ENCODE assay signal across 20 cellular contexts in genomic region chr1:231723146-231723545, GRCh38.
A peak's percentile ranks its signal among the peaks of the same experiment; 100 is the strongest.
DNase-seq lines count a peak whose midpoint lies in the region; ATAC-seq, FAIRE-seq and TF ChIP-seq lines count a peak whose summit lies in the region.
"Had no signal": no experiment of that assay in that cellular context is flagged by ENCODE, and none has a peak within 500 bp of the region (broad histone marks: within the 10 kb centered on the region; RNA-seq: fewer than 3 reads in every experiment).

No MANE protein-coding gene starts in this region.

- H3K9ac ChIP-seq in endothelial cell of umbilical vein (replicated peaks; ENCODE audit: extremely low read depth, insufficient read depth, low read length), result no peak overlapping the region

- no peak overlapping the region for H2AFZ ChIP-seq in endothelial cell of umbilical vein (ENCODE audit: low read depth, low read length)

- no peaks in the 10 kb centered on the region for H3K9me3 ChIP-seq in endothelial cell of umbilical vein (replicated peaks; ENCODE audit: control insufficient read depth, insufficient read depth, low read length)
- H3K9me3 ChIP-seq: HAP-1 had no signal

- dilution Hi-C loops in endothelial cell of umbilical vein (cut with MboI; ENCODE audit: extremely low pct_ligation_motif_present, low sequenced_read_pairs), result no loop called here

- no peaks in the 10 kb centered on the region for H3K9me1 ChIP-seq in endothelial cell of umbilical vein (replicated peaks; ENCODE audit: control insufficient read depth, extremely low read depth, insufficient read depth, low read length)

- FAIRE-seq in endothelial cell of umbilical vein (lab: Jason Lieb, UNC), result no peak
- FAIRE-seq: D721Med, GM12891, GM18507, H54 had no signal

- no peaks in the 10 kb centered on the region for H3K27me3 Mint-ChIP-seq in neural crest cell (ENCODE audit: low read depth)
- H3K27me3 Mint-ChIP-seq: CD4-positive, alpha-beta T cell; CD8-positive, alpha-beta memory T cell had no signal

- CTCF ChIA-PET in endothelial cell of umbilical vein (lab: Charles Lee), result no interaction called here

- DNase-seq in dermis blood vessel endothelial cell (peak; percentile 84), endothelial cell of umbilical vein (ENCODE audit: low read depth, low spot score) (peak; percentile 49), neural crest cell (ENCODE audit: low read depth, low spot score) (no peak), DMS153 (lab: John Stamatoyannopoulos, UW) (no peak), OCI-M2 (lab: John Stamatoyannopoulos, UW; ENCODE audit: unreplicated experiment) (no peak)
- DNase-seq: CD4-positive, alpha-beta T cell; CD8-positive, alpha-beta memory T cell; DMS 273 treated with DMSO at 0.1 percent for 48 hours; DMS53; DMS79 treated with DMSO at 0.1 percent for 48 hours; GF-D8; GOT3; HFFc6 had no signal

- no TSS peak for BruUV-seq in endothelial cell of umbilical vein (replicated peaks; lab: Mats Ljungman, UMichigan)

- H3K27ac Mint-ChIP-seq in neural crest cell (ENCODE audit: unreplicated experiment), result peak overlapping the region; percentile 15
- H3K27ac Mint-ChIP-seq: CD4-positive, alpha-beta T cell; HFFc6 had no signal

- intact Hi-C loops in endothelial cell of umbilical vein (cut with micrococcal nuclease), result loop anchor here (10.0 kb wide), 1 partner anchor 1512 kb away; no protein-coding TSS in a partner anchor

- H3K79me2 ChIP-seq in endothelial cell of umbilical vein (ENCODE audit: control insufficient read depth, insufficient read depth, low read length), result no peaks in the 10 kb centered on the region

- TF ChIP-seq POLR2A in endothelial cell of umbilical vein (IDR thresholded peaks at IDR 0.05; ENCODE audit: low read depth, low read length), result no peak

- peaks cover 5% of the 10 kb centered on the region for H3K36me3 Mint-ChIP-seq in neural crest cell (ENCODE audit: low read depth)

- no peaks in the 10 kb centered on the region for H3K4me1 ChIP-seq in endothelial cell of umbilical vein (ENCODE audit: control insufficient read depth, extremely low read depth, insufficient read depth, low read length)
- H3K4me1 ChIP-seq: HAP-1 had no signal

- H4K20me1 ChIP-seq in endothelial cell of umbilical vein (replicated peaks; ENCODE audit: control insufficient read depth, extremely low read depth, insufficient read depth, low read length), result no peaks in the 10 kb centered on the region

- no peak overlapping the region for H3K4me2 ChIP-seq in endothelial cell of umbilical vein (ENCODE audit: insufficient read depth, low read length)

- H3K9me3 Mint-ChIP-seq in neural crest cell, result no peaks in the 10 kb centered on the region
- H3K9me3 Mint-ChIP-seq: CD14-positive monocyte; CD4-positive, alpha-beta T cell; CD8-positive, alpha-beta memory T cell; HFFc6 had no signal

- no peaks in the 10 kb centered on the region for H3K27me3 ChIP-seq in endothelial cell of umbilical vein (ENCODE audit: control insufficient read depth in 2 of 2, insufficient read depth in 2 of 2, low read length in 2 of 2)

- no peak for ATAC-seq in GM21515 (IDR thresholded peaks at IDR 0.05; ENCODE audit: unreplicated experiment)

- no peak overlapping the region for H3K4me3 ChIP-seq in endothelial cell of umbilical vein (replicated peaks in 1 of 3; ENCODE audit: insufficient read depth in 1 of 3, low read depth in 1 of 3, low read length in 3 of 3)
- H3K4me3 ChIP-seq: HAP-1 had no signal

- no peak overlapping the region for H3K27ac ChIP-seq in endothelial cell of umbilical vein (ENCODE audit: insufficient read depth, low read depth, low read length)

- H3K36me3 ChIP-seq in endothelial cell of umbilical vein (ENCODE audit: control insufficient read depth in 2 of 2, extremely low read depth in 1 of 2, insufficient read depth in 2 of 2, low read length in 2 of 2), result no peaks in the 10 kb centered on the region
- H3K36me3 ChIP-seq: HAP-1 had no signal

- POLR2A ChIA-PET in endothelial cell of umbilical vein (lab: Charles Lee), result no interaction called here

- TF ChIP-seq CTCF in endothelial cell of umbilical vein (IDR thresholded peaks at IDR 0.05; ENCODE audit: extremely low read depth in 1 of 2, insufficient read depth in 1 of 2, low read depth in 1 of 2, low read length in 2 of 2), result no peak
- TF ChIP-seq CTCF in neural crest cell (conservative IDR thresholded peaks at IDR 0.05), result no peak

- H3K4me3 Mint-ChIP-seq in neural crest cell, result no peak overlapping the region
- H3K4me3 Mint-ChIP-seq: CD14-positive monocyte; CD4-positive, alpha-beta T cell; CD8-positive, alpha-beta memory T cell; HFFc6 had no signal

- peaks cover 16% of the 10 kb centered on the region for H3K4me1 Mint-ChIP-seq in neural crest cell
- H3K4me1 Mint-ChIP-seq: CD8-positive, alpha-beta memory T cell had no signal

TF ChIP-seq in endothelial cell of umbilical vein, 7 proteins besides CTCF, POLR2A, EP300 and RAD21:
- no peak for TF ChIP-seq GATA2 (IDR thresholded peaks at IDR 0.05; ENCODE audit: insufficient read depth, insufficient read length, low read depth, low read length)

Comparison
In these comparisons a context has a peak if more than half of its experiments do, and no peak if none do; other contexts are left out.
1. DNase-seq: peak in dermis blood vessel endothelial cell (single experiment) and endothelial cell of umbilical vein (single experiment); none in neural crest cell (single experiment), DMS153 (single experiment) and OCI-M2 (single experiment).